ENCODE assay signal across 8 cellular contexts in the genomic region with DNA sequence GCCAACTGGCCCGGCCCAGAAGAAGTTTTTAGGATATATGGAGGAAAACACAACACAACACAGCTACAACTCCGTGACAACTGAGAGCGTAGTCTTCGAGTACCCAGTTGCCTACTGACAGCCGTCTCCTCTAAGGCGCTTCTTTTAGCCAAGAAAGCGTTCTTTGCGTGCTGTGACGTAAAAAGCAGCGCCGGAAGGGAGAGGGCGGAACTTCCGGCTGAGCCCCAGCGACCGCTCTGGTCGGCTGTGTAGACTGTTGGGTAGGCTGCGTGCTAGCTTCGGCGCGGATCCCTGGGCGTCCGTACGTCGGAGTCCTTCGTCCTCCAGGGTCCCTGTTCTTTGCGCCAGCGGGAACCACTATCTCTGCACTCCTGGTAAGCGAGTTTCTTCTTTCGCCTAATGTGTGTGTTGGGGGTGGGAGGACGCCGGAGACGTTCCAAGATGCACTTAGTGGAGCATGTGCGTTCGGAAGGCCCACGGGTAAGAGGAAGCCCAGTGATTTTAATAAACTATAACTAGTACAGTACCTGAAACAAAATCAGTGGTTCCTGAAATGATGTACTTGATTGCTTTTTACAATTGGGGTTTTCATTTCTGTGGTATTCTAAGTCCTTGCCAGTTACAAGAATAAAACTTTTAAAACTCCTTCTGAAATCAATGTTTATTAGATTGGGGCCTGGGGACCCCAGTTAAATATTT. TPM values are rescaled to one million over a fixed set of nuclear protein-coding genes. Genes with fewer than 3 reads are reported as not detected.
DNase-seq lines count a peak whose midpoint lies in the region; ATAC-seq and TF ChIP-seq lines count a peak whose summit lies in the region.

A gene (plus strand): TSS at position 239 of the 699 bp plus-strand sequence. CDS start 2,914 bp downstream, outside the sequence.

- H3K4me3 ChIP-seq in PC-9: peak within 1 kb of the TSS; percentile 79
- peak within 1 kb of the TSS; percentile 88 to 98 for H3K4me3 ChIP-seq in mucosa of rectum (ENCODE audit: low read length in 2 of 2)

- H3K27ac Mint-ChIP-seq in IgD-negative memory B cell: peak within 1 kb of the TSS; percentile 96 to 99 (median 99)

- peak; percentile 97 for TF ChIP-seq POLR2A in erythroblast (IDR thresholded peaks at IDR 0.05; ENCODE audit: low read length)

- peak within 1 kb of the TSS; percentile 96 for H3K4me2 ChIP-seq in PC-9

- peak; percentile 100 for ATAC-seq in GM21529 (IDR thresholded peaks at IDR 0.05; ENCODE audit: unreplicated experiment)

- H3K4me1 ChIP-seq in PC-9 (replicated peaks; ENCODE audit: insufficient read depth) (peaks cover 20% of the 10 kb centered on the region), mucosa of rectum (ENCODE audit: control insufficient read depth in 2 of 2, insufficient read depth in 2 of 2, low read length in 2 of 2) (peaks cover 7 to 8% of the 10 kb centered on the region in 2 donors)

- peaks cover 42% of the 10 kb centered on the region for H4K20me1 ChIP-seq in PC-9 (ENCODE audit: insufficient read depth)

- peak within 1 kb of the TSS; percentile 95 to 99 (median 98) for H3K4me3 Mint-ChIP-seq in IgD-negative memory B cell

- POLR2A ChIA-PET in PC-9 (lab: Charles Lee; ENCODE audit: unreplicated experiment): interaction anchor here (0.6 to 0.7 kb wide), 3 partner anchors 9 to 1480 kb away, joined by 3 to 9 read pairs (median 5); a partner anchor contains a TSS

- TF ChIP-seq CTCF in PC-9 (conservative IDR thresholded peaks at IDR 0.05): 0 out of 2 replicates have a peak, but pooled peaks have one; percentile 25

- DNase-seq in DMS114 treated with DMSO at 0.1 percent for 48 hours (lab: John Stamatoyannopoulos, UW; ENCODE audit: unreplicated experiment) (peak; percentile 84), PC-9 (peak; percentile 92 to 95), erythroblast (lab: John Stamatoyannopoulos, UW) (peak; percentile 95 to 96)
- DNase-seq in activated T-cell treated with anti-CD3 and anti-CD28 coated beads, Interleukin-2, amount 50 U/mL, for 1 hour: peak; percentile 90
- peak; percentile 95 for DNase-seq in stimulated activated CD8-positive, alpha-beta memory T cell treated with anti-CD3 and anti-CD28 coated beads, Interleukin-4, amount 100 ng/mL, for 48 hours

- peaks cover 29% of the 10 kb centered on the region for H3F3A ChIP-seq in PC-9 (ENCODE audit: insufficient read depth, low read depth)

- peaks cover 22 to 34% (median 34%) of the 10 kb centered on the region in 3 donors for H3K4me1 Mint-ChIP-seq in IgD-negative memory B cell

- peaks cover 52% of the 10 kb centered on the region for H3K79me2 ChIP-seq in PC-9 (ENCODE audit: low read depth)

- peak within 1 kb of the TSS; percentile 84 to 85 for H3K9ac ChIP-seq in mucosa of rectum (ENCODE audit: low read depth in 1 of 2, low read length in 2 of 2)

- no peaks in the 10 kb centered on the region for H3K9me3 ChIP-seq in PC-9 (ENCODE audit: insufficient read depth, low read depth)
- H3K9me3 ChIP-seq in mucosa of rectum (ENCODE audit: control insufficient read depth in 2 of 2, low read length in 2 of 2): no peaks in the 10 kb centered on the region

- H3K27ac ChIP-seq in PC-9: peak within 1 kb of the TSS; percentile 77
- peak within 1 kb of the TSS; percentile 79 to 82 for H3K27ac ChIP-seq in mucosa of rectum (ENCODE audit: low read depth in 2 of 2, low read length in 2 of 2)

- CTCF ChIA-PET in PC-9 (lab: Charles Lee): interaction anchor here (0.7 to 2.5 kb wide), 2 partner anchors 12 to 352 kb away, joined by 3 to 9 read pairs; a partner anchor contains a TSS

- no TSS peak for BruUV-seq in PC-9 (replicated peaks; lab: Mats Ljungman, UMichigan)

- H3K9me2 ChIP-seq in PC-9 (ENCODE audit: insufficient read depth): 0 out of 2 replicates have a peak, but pooled peaks cover 6% of the 10 kb centered on the region

- intact Hi-C loops in PC-9 (cut with micrococcal nuclease; ENCODE audit: unreplicated experiment): loop anchor here (1.0 kb wide), 1 partner anchor 13 kb away; a partner anchor contains a TSS

- H3K9me3 Mint-ChIP-seq in IgD-negative memory B cell: no peaks in the 10 kb centered on the region

- no peaks in the 10 kb centered on the region for H3K27me3 Mint-ChIP-seq in IgD-negative memory B cell

- H3K27me3 ChIP-seq in PC-9 (ENCODE audit: insufficient read depth, low read depth): peaks cover 13% of the 10 kb centered on the region; the same call in 1 of the 2 replicates
- peaks cover 0 to 4% of the 10 kb centered on the region in 2 donors for H3K27me3 ChIP-seq in mucosa of rectum (ENCODE audit: control insufficient read depth in 2 of 2, insufficient read depth in 2 of 2, low read length in 2 of 2)

- peaks cover 5% of the 10 kb centered on the region for H3K36me3 Mint-ChIP-seq in IgD-negative memory B cell

- H2AFZ ChIP-seq in PC-9: peak within 1 kb of the TSS; percentile 94

- H3K36me3 ChIP-seq in PC-9 (ENCODE audit: low read depth) (peaks cover 29% of the 10 kb centered on the region), mucosa of rectum (ENCODE audit: control insufficient read depth in 2 of 2, insufficient read depth in 2 of 2, low read length in 2 of 2) (peaks cover 12 to 13% of the 10 kb centered on the region in 2 donors)

RNA-seq across cellular contexts. Expression of the gene that starts here (rescaled TPM):
- polyA plus RNA-seq in IgD-negative memory B cell: 39.8 TPM
- total RNA-seq in PC-9 (2021): 26.0 and 34.2 TPM in 2 replicates

Comparison
In these comparisons a context has a peak if more than half of its experiments do, and no peak if none do; other contexts are left out.
1. Peak in every context shown above with its lines: DNase-seq, ATAC-seq, H3K4me3 ChIP-seq and H3K27ac ChIP-seq.